In the genomic region with DNA sequence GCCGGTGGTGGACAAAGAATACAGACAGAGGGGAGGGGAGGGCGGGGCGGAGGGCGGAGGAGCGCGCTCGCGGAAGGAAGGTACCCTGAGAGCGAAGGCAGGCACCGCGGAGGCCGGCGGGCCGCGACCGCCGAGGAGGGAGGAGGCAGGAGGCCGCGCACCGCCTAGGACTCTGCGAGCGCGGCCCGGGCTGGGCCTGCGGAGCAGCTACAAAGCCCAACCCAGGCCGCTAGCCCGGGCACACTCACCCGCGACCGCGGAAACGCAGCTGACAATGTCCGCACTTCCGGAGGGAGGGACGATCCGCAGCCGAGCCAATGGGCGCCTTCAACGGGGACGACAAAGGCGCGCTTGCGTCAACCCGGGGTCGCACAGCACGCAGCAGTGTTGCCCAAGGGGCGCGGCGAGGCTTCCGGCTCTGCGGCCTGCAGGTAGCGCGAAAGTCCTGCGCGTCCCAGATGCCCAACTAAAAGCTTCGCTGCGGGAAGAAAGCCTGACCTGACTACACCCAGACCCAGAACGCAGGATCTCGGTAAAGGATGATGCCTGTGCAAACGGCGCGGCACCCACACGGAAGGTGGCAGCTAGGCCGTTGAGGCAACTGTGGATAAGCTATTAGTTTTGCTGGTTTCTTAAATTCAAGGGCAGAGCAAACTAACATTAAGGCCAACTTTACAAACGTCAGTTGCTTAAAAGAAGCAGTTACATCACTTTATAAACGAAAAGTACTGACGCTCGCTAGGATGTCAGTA, we compare ENCODE assay signal across 1 cellular context.
TF ChIP-seq lines count a peak whose summit lies in the region.

TSS of gene C18orf32 (minus strand) at position 276 of the 752 bp plus-strand sequence. CDS start 3,486 bp downstream, outside the sequence.

TF ChIP-seq in WTC11, 78 proteins besides CTCF, POLR2A, EP300 and RAD21 (continued from another document and continues in another):
- peak; percentile 87 for TF ChIP-seq SP1 (CRISPR knock-in tag; conservative IDR thresholded peaks at IDR 0.05)
- TF ChIP-seq NFATC4 (CRISPR knock-in tag; IDR thresholded peaks at IDR 0.05): peak; percentile 94
- TF ChIP-seq RORB (CRISPR knock-in tag; IDR thresholded peaks at IDR 0.05): no peak
- TF ChIP-seq SMAD4 (CRISPR knock-in tag; IDR thresholded peaks at IDR 0.05): no peak
- TF ChIP-seq OVOL2 (CRISPR knock-in tag; IDR thresholded peaks at IDR 0.05; ENCODE audit: borderline replicate concordance): no peak
- 0 out of 2 replicates have a peak, but pooled peaks have one; percentile 69 for TF ChIP-seq ZNF232 (CRISPR knock-in tag; IDR thresholded peaks at IDR 0.05)
- no peak; the same call in 1 of the 2 replicates for TF ChIP-seq NR2C2 (CRISPR knock-in tag; IDR thresholded peaks at IDR 0.05)
- no peak for TF ChIP-seq ZNF263 (CRISPR knock-in tag; IDR thresholded peaks at IDR 0.05; ENCODE audit: low read depth)
- TF ChIP-seq ZNF425 (CRISPR knock-in tag; conservative IDR thresholded peaks at IDR 0.05): peak; percentile 95
- TF ChIP-seq ZNF121 (CRISPR knock-in tag; IDR thresholded peaks at IDR 0.05): no peak
- TF ChIP-seq FOXP1 (CRISPR knock-in tag; IDR thresholded peaks at IDR 0.05; ENCODE audit: borderline replicate concordance): peak; percentile 95
- peak; percentile 97 for TF ChIP-seq FOXK1 (CRISPR knock-in tag; IDR thresholded peaks at IDR 0.05)
- TF ChIP-seq NFE2L1 (CRISPR knock-in tag; IDR thresholded peaks at IDR 0.05): no peak; the same call in 1 of the 2 replicates
- TF ChIP-seq, protein P1, sequence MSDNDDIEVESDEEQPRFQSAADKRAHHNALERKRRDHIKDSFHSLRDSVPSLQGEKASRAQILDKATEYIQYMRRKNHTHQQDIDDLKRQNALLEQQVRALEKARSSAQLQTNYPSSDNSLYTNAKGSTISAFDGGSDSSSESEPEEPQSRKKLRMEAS (CRISPR knock-in tag; IDR thresholded peaks at IDR 0.05): peak; percentile 88
- TF ChIP-seq NR1H2 (CRISPR knock-in tag; IDR thresholded peaks at IDR 0.05): no peak
- TF ChIP-seq, protein P2, sequence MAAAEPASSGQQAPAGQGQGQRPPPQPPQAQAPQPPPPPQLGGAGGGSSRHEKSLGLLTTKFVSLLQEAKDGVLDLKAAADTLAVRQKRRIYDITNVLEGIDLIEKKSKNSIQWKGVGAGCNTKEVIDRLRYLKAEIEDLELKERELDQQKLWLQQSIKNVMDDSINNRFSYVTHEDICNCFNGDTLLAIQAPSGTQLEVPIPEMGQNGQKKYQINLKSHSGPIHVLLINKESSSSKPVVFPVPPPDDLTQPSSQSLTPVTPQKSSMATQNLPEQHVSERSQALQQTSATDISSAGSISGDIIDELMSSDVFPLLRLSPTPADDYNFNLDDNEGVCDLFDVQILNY (CRISPR knock-in tag; IDR thresholded peaks at IDR 0.05): peak; percentile 92
- TF ChIP-seq STAT6 (CRISPR knock-in tag; conservative IDR thresholded peaks at IDR 0.05; ENCODE audit: low read depth): peak; percentile 96; the same call in 1 of the 2 replicates
- TF ChIP-seq, protein P3, sequence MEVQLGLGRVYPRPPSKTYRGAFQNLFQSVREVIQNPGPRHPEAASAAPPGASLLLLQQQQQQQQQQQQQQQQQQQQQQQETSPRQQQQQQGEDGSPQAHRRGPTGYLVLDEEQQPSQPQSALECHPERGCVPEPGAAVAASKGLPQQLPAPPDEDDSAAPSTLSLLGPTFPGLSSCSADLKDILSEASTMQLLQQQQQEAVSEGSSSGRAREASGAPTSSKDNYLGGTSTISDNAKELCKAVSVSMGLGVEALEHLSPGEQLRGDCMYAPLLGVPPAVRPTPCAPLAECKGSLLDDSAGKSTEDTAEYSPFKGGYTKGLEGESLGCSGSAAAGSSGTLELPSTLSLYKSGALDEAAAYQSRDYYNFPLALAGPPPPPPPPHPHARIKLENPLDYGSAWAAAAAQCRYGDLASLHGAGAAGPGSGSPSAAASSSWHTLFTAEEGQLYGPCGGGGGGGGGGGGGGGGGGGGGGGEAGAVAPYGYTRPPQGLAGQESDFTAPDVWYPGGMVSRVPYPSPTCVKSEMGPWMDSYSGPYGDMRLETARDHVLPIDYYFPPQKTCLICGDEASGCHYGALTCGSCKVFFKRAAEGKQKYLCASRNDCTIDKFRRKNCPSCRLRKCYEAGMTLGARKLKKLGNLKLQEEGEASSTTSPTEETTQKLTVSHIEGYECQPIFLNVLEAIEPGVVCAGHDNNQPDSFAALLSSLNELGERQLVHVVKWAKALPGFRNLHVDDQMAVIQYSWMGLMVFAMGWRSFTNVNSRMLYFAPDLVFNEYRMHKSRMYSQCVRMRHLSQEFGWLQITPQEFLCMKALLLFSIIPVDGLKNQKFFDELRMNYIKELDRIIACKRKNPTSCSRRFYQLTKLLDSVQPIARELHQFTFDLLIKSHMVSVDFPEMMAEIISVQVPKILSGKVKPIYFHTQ (CRISPR knock-in tag; IDR thresholded peaks at IDR 0.05): peak; percentile 93
- TF ChIP-seq, protein P4, sequence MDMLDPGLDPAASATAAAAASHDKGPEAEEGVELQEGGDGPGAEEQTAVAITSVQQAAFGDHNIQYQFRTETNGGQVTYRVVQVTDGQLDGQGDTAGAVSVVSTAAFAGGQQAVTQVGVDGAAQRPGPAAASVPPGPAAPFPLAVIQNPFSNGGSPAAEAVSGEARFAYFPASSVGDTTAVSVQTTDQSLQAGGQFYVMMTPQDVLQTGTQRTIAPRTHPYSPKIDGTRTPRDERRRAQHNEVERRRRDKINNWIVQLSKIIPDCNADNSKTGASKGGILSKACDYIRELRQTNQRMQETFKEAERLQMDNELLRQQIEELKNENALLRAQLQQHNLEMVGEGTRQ (CRISPR knock-in tag; IDR thresholded peaks at IDR 0.05): peak; percentile 38; the same call in 1 of the 2 replicates
- TF ChIP-seq KAT7 (CRISPR knock-in tag; IDR thresholded peaks at IDR 0.05; ENCODE audit: borderline replicate concordance): peak; percentile 95
- TF ChIP-seq, protein P5, sequence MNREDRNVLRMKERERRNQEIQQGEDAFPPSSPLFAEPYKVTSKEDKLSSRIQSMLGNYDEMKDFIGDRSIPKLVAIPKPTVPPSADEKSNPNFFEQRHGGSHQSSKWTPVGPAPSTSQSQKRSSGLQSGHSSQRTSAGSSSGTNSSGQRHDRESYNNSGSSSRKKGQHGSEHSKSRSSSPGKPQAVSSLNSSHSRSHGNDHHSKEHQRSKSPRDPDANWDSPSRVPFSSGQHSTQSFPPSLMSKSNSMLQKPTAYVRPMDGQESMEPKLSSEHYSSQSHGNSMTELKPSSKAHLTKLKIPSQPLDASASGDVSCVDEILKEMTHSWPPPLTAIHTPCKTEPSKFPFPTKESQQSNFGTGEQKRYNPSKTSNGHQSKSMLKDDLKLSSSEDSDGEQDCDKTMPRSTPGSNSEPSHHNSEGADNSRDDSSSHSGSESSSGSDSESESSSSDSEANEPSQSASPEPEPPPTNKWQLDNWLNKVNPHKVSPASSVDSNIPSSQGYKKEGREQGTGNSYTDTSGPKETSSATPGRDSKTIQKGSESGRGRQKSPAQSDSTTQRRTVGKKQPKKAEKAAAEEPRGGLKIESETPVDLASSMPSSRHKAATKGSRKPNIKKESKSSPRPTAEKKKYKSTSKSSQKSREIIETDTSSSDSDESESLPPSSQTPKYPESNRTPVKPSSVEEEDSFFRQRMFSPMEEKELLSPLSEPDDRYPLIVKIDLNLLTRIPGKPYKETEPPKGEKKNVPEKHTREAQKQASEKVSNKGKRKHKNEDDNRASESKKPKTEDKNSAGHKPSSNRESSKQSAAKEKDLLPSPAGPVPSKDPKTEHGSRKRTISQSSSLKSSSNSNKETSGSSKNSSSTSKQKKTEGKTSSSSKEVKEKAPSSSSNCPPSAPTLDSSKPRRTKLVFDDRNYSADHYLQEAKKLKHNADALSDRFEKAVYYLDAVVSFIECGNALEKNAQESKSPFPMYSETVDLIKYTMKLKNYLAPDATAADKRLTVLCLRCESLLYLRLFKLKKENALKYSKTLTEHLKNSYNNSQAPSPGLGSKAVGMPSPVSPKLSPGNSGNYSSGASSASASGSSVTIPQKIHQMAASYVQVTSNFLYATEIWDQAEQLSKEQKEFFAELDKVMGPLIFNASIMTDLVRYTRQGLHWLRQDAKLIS (CRISPR knock-in tag; IDR thresholded peaks at IDR 0.05; ENCODE audit: borderline replicate concordance): peak; percentile 97
- TF ChIP-seq NR3C1 (CRISPR knock-in tag; conservative IDR thresholded peaks at IDR 0.05; ENCODE audit: low read depth): 0 out of 2 replicates have a peak, but pooled peaks have one; percentile 52
- no peak for TF ChIP-seq TEAD4 (CRISPR knock-in tag; IDR thresholded peaks at IDR 0.05)
- peak; percentile 68 for TF ChIP-seq NFYB (CRISPR knock-in tag; conservative IDR thresholded peaks at IDR 0.05; ENCODE audit: low read depth)
- peak; percentile 88 for TF ChIP-seq ATF1 (CRISPR knock-in tag; IDR thresholded peaks at IDR 0.05)
- TF ChIP-seq ZNF219 (CRISPR knock-in tag; IDR thresholded peaks at IDR 0.05; ENCODE audit: borderline replicate concordance): no peak
- peak; percentile 97 for TF ChIP-seq ZNF138 (CRISPR knock-in tag; conservative IDR thresholded peaks at IDR 0.05)
- no peak for TF ChIP-seq ATF3 (CRISPR knock-in tag; conservative IDR thresholded peaks at IDR 0.05)
- TF ChIP-seq, protein P6, sequence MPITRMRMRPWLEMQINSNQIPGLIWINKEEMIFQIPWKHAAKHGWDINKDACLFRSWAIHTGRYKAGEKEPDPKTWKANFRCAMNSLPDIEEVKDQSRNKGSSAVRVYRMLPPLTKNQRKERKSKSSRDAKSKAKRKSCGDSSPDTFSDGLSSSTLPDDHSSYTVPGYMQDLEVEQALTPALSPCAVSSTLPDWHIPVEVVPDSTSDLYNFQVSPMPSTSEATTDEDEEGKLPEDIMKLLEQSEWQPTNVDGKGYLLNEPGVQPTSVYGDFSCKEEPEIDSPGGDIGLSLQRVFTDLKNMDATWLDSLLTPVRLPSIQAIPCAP (CRISPR knock-in tag; IDR thresholded peaks at IDR 0.05): no peak; the same call in 1 of the 2 replicates
- TF ChIP-seq ZNF396 (CRISPR knock-in tag; IDR thresholded peaks at IDR 0.05; ENCODE audit: borderline replicate concordance): no peak
- peak; percentile 38; the same call in 1 of the 2 replicates for TF ChIP-seq JUN (CRISPR knock-in tag; IDR thresholded peaks at IDR 0.05)
- peak; percentile 97 for TF ChIP-seq PRRX2 (CRISPR knock-in tag; IDR thresholded peaks at IDR 0.05)
- 0 out of 2 replicates have a peak, but pooled peaks have one; percentile 42 for TF ChIP-seq ZNF317 (CRISPR knock-in tag; IDR thresholded peaks at IDR 0.05; ENCODE audit: borderline replicate concordance, low read depth)
- no peak for TF ChIP-seq ZBTB43 (CRISPR knock-in tag; IDR thresholded peaks at IDR 0.05)
- TF ChIP-seq, protein P7, sequence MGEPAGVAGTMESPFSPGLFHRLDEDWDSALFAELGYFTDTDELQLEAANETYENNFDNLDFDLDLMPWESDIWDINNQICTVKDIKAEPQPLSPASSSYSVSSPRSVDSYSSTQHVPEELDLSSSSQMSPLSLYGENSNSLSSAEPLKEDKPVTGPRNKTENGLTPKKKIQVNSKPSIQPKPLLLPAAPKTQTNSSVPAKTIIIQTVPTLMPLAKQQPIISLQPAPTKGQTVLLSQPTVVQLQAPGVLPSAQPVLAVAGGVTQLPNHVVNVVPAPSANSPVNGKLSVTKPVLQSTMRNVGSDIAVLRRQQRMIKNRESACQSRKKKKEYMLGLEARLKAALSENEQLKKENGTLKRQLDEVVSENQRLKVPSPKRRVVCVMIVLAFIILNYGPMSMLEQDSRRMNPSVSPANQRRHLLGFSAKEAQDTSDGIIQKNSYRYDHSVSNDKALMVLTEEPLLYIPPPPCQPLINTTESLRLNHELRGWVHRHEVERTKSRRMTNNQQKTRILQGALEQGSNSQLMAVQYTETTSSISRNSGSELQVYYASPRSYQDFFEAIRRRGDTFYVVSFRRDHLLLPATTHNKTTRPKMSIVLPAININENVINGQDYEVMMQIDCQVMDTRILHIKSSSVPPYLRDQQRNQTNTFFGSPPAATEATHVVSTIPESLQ (CRISPR knock-in tag; IDR thresholded peaks at IDR 0.05): no peak
- no peak for TF ChIP-seq TCF7 (CRISPR knock-in tag; IDR thresholded peaks at IDR 0.05; ENCODE audit: low read depth)
- TF ChIP-seq GABPB1 (CRISPR knock-in tag; IDR thresholded peaks at IDR 0.05): peak; percentile 96
